In genomic region chr9:5557606-5558587, GRCh38 we compare ENCODE assay signal across 1 cellular context.
TF ChIP-seq lines count a peak whose summit lies in the region.

No MANE protein-coding gene starts in this region.

TF ChIP-seq in HepG2, 621 proteins besides CTCF, POLR2A, EP300 and RAD21 (continued from another document):
- TF ChIP-seq HDAC1 (CRISPR knock-in tag; IDR thresholded peaks at IDR 0.05) (no peak), ZNF574 (CRISPR knock-in tag; IDR thresholded peaks at IDR 0.05) (no peak), DZIP1 (CRISPR knock-in tag; IDR thresholded peaks at IDR 0.05) (no peak), BATF2 (CRISPR knock-in tag; IDR thresholded peaks at IDR 0.05) (no peak), MIER2 (CRISPR knock-in tag; IDR thresholded peaks at IDR 0.05) (no peak), CENPT (CRISPR knock-in tag; IDR thresholded peaks at IDR 0.05; ENCODE audit: low read depth) (no peak), LRRFIP1 (CRISPR knock-in tag; conservative IDR thresholded peaks at IDR 0.05) (no peak), RARA (CRISPR knock-in tag; IDR thresholded peaks at IDR 0.05) (no peak), MEIS1 (CRISPR knock-in tag; IDR thresholded peaks at IDR 0.05; ENCODE audit: borderline replicate concordance) (no peak), HMGA1 (CRISPR knock-in tag; conservative IDR thresholded peaks at IDR 0.05) (no peak), NFRKB (IDR thresholded peaks at IDR 0.05) (no peak), GTF3A (CRISPR knock-in tag; conservative IDR thresholded peaks at IDR 0.05) (no peak), NFATC3 (CRISPR knock-in tag; IDR thresholded peaks at IDR 0.05) (no peak), ZNF512B (CRISPR knock-in tag; IDR thresholded peaks at IDR 0.05; ENCODE audit: borderline replicate concordance) (no peak), ZNF850 (CRISPR knock-in tag; conservative IDR thresholded peaks at IDR 0.05) (no peak), CREB3 (CRISPR knock-in tag; IDR thresholded peaks at IDR 0.05) (no peak), PHF21A (CRISPR knock-in tag; IDR thresholded peaks at IDR 0.05) (no peak), ZZZ3 (CRISPR knock-in tag; IDR thresholded peaks at IDR 0.05; ENCODE audit: borderline replicate concordance) (no peak)
